In the genomic region with DNA sequence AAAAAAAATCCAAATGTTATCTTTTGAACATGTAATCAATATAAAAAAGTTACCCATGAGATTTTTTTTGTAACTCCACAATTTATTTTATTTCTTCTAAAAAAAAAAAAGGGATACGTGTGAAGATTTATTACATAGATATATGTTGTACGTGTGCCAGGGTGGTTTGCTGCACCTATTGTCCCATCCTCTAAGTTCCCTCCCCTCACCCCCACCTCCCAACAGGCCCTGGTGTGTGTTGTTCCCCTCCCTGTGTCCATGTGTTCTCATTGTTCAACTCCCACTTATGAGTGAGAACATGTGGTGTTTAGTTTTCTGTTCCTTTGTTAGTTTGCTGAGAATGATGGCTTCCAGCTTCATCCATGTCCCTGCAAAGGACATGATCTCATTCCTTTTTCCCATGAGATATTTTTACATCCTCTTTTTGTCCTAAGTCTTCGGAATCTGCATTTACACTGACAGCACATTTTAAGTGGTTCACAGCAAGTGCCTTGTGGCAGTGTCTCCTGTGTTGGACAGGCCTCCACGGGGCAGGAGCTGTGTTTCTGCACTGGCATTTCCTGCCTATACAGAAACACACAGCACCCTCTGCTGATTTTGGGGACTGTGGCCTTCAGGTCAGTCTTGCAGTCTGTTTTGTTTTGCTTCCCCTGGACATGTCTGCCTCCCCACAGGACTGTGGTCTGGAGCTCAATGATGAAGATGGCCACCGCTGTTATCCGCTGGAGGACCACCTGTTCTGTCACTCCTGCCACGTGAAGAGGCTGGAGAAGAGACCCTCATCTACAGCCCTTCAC, we compare ENCODE assay signal across 8 cellular contexts. TPM values are rescaled to one million over a fixed set of nuclear protein-coding genes. Genes with fewer than 3 reads are reported as not detected.
DNase-seq lines count a peak whose midpoint lies in the region; ATAC-seq and TF ChIP-seq lines count a peak whose summit lies in the region.

No MANE protein-coding gene starts in this region.

- WGBS in esophagus muscularis mucosa = 55% methylated on average over 7 of the region's 7 CpGs

- no peak for TF ChIP-seq POLR2A in esophagus muscularis mucosa (IDR thresholded peaks at IDR 0.05; ENCODE audit: low read depth)

- H3K9me3 ChIP-seq in CD4-positive, alpha-beta T cell (ENCODE audit: control insufficient read depth, low read length) = no peaks in the 10 kb centered on the region
- H3K9me3 ChIP-seq in RWPE2 (ENCODE audit: severe bottlenecking) = no peaks in the 10 kb centered on the region
- H3K9me3 ChIP-seq in esophagus muscularis mucosa = no peaks in the 10 kb centered on the region

- H3K4me3 ChIP-seq in RWPE2 (ENCODE audit: severe bottlenecking) = no peak overlapping the region
- H3K4me3 ChIP-seq in esophagus muscularis mucosa = no peak overlapping the region

- H3K9me3 Mint-ChIP-seq in CD4-positive, alpha-beta T cell = no peaks in the 10 kb centered on the region

- no peaks in the 10 kb centered on the region for H3K27me3 ChIP-seq in CD4-positive, alpha-beta T cell (ENCODE audit: control insufficient read depth, insufficient read depth, low read length)
- no peaks in the 10 kb centered on the region for H3K27me3 ChIP-seq in RWPE2 (ENCODE audit: insufficient read depth, poor library complexity, severe bottlenecking)
- H3K27me3 ChIP-seq in esophagus muscularis mucosa = no peaks in the 10 kb centered on the region

- peak overlapping the region; percentile 91 for H3K27ac Mint-ChIP-seq in CD4-positive, alpha-beta T cell

- peak overlapping the region; percentile 71 for H3K27ac ChIP-seq in CD4-positive, alpha-beta T cell (ENCODE audit: low read depth, low read length)
- H3K27ac ChIP-seq in RWPE2 (ENCODE audit: poor library complexity, severe bottlenecking) = peak overlapping the region; percentile 84
- peak overlapping the region; percentile 62 to 80 (median 68) for H3K27ac ChIP-seq in esophagus muscularis mucosa (replicated peaks in 1 of 4)

- intact Hi-C loops in CD4-positive, alpha-beta T cell (cut with DNase I, micrococcal nuclease) = no loop called here
- intact Hi-C loops in esophagus muscularis mucosa (cut with DNase I) = no loop called here

- TF ChIP-seq EP300 in esophagus muscularis mucosa (IDR thresholded peaks at IDR 0.05) = no peak

- in situ Hi-C loops in G401 (cut with HindIII; ENCODE audit: low sequenced_read_pairs) = no loop called here

- no peak for TF ChIP-seq CTCF in CD4-positive, alpha-beta T cell (IDR thresholded peaks at IDR 0.05)
- TF ChIP-seq CTCF in RWPE2 (IDR thresholded peaks at IDR 0.05; ENCODE audit: poor library complexity, severe bottlenecking) = no peak
- TF ChIP-seq CTCF in esophagus muscularis mucosa (IDR thresholded peaks at IDR 0.05) = no peak
- TF ChIP-seq CTCF in omental fat pad (IDR thresholded peaks at IDR 0.05) = no peak

- peaks cover 24% of the 10 kb centered on the region for H3K36me3 ChIP-seq in RWPE2 (ENCODE audit: low read depth)
- H3K36me3 ChIP-seq in esophagus muscularis mucosa = peaks cover 4 to 80% (median 52%) of the 10 kb centered on the region in 4 donors

- peak; percentile 31 for ATAC-seq in CD4-positive, alpha-beta T cell (ENCODE audit: poor library complexity)
- ATAC-seq in RWPE2 (ENCODE audit: low read depth) (peak; percentile 49), omental fat pad (ENCODE audit: low FRiP score) (peak; percentile 3), HG03521 (IDR thresholded peaks at IDR 0.05; ENCODE audit: unreplicated experiment) (no peak), GM18868 (IDR thresholded peaks at IDR 0.05; ENCODE audit: unreplicated experiment) (no peak)

- no peak for DNase-seq in CD4-positive, alpha-beta T cell
- DNase-seq in RWPE2 (ENCODE audit: low spot score) (no peak), esophagus muscularis mucosa (ENCODE audit: extremely low spot score) (no peak), omental fat pad (ENCODE audit: low spot score) (no peak), NCI-H2081 (lab: John Stamatoyannopoulos, UW) (no peak), G401 (ENCODE audit: low spot score) (no peak)

- no peaks in the 10 kb centered on the region for H3K27me3 Mint-ChIP-seq in CD4-positive, alpha-beta T cell

- H3K4me1 ChIP-seq in RWPE2 (ENCODE audit: insufficient read depth, poor library complexity, severe bottlenecking) (peaks cover 12% of the 10 kb centered on the region), esophagus muscularis mucosa (peaks cover 24 to 33% (median 29%) of the 10 kb centered on the region in 4 donors)

- POLR2A ChIA-PET in CD4-positive, alpha-beta T cell (lab: Charles Lee) = interaction anchor here (0.6 to 2.5 kb wide), 3 partner anchors 13 to 63 kb away, joined by 3 to 26 read pairs (median 8); a partner anchor contains a TSS

- peaks cover 29% of the 10 kb centered on the region for H3K4me1 Mint-ChIP-seq in CD4-positive, alpha-beta T cell (ENCODE audit: low read depth)

- CTCF ChIA-PET in CD4-positive, alpha-beta T cell (lab: Charles Lee) = interaction anchor here (0.6 to 1.3 kb wide), 3 partner anchors 16 to 20 kb away, joined by 3 to 5 read pairs (median 3); no protein-coding TSS in a partner anchor

- peaks cover 70% of the 10 kb centered on the region for H3K36me3 Mint-ChIP-seq in CD4-positive, alpha-beta T cell (ENCODE audit: low read depth)

- peak overlapping the region; percentile 73 for H3K4me3 Mint-ChIP-seq in CD4-positive, alpha-beta T cell

RNA-seq across cellular contexts. Expression of a gene that starts 12.8 kb away (rescaled TPM):
- total RNA-seq in CD4-positive, alpha-beta T cell = 10 to 100 TPM; 41.9 to 44.3 TPM
- total RNA-seq in esophagus muscularis mucosa (10 to 100 TPM; 33.2 to 37.4 (median 36.2) TPM), omental fat pad (10 to 100 TPM; 36.9 to 63.4 (median 49.5) TPM)
- 13.7 and 22.2 TPM in 2 replicates for total RNA-seq in G401 (2014; rRNA removed; shearing (Covaris generic))

Comparison
In these comparisons a context has a peak if more than half of its experiments do, and no peak if none do; other contexts are left out.
1. ATAC-seq: peak in CD4-positive, alpha-beta T cell (single experiment), RWPE2 (single experiment) and omental fat pad (single experiment); none in HG03521 (single experiment) and GM18868 (single experiment).
2. Peak in every context shown above with its lines, with median percentiles within 50 percentile points of each other: H3K27ac ChIP-seq.